ENCODE assay signal across 24 cellular contexts in the genomic region with DNA sequence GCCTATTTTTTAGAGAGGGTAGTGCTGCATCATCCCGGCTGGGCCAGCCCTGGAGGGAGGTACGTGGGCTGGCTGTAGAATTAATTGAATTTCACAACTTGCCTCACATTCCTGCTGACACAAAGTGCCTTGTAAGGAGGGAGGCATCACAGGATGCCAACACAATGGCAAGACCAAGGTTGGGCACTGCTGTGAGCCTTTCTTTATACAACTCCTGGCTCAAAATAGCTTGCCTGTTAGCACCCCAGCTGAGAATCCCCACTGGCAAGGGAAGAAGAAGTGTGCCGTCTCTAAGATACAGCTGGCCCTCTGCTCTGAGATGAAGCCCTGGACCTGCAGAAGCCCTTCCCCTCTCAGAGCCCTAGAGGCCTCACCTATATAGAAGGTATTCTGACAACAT.
DNase-seq lines count a peak whose midpoint lies in the region; ATAC-seq and TF ChIP-seq lines count a peak whose summit lies in the region.
"Had no signal": no experiment of that assay in that cellular context is flagged by ENCODE, and none has a peak within 500 bp of the region (broad histone marks: within the 10 kb centered on the region; RNA-seq: fewer than 3 reads in every experiment).

No MANE protein-coding gene starts in this region.

- H3K9me3 ChIP-seq in HUES48 (ENCODE audit: control insufficient read depth, insufficient read depth, low read length) (no peaks in the 10 kb centered on the region), iPS DF 6.9 (ENCODE audit: control insufficient read depth, insufficient read depth, low read length) (no peaks in the 10 kb centered on the region), heart left ventricle (peaks cover 0 to 4% (median 0%) of the 10 kb centered on the region in 12 donors)
- H3K9me3 ChIP-seq: gastroesophageal sphincter, lower lobe of right lung, prostate gland, testis, uterus had no signal

- H3K27me3 ChIP-seq in HUES48 (ENCODE audit: control insufficient read depth, insufficient read depth, low read length) = peaks cover 47% of the 10 kb centered on the region
- peaks cover 5% of the 10 kb centered on the region; the same call in 1 of the 2 replicates for H3K27me3 ChIP-seq in iPS DF 6.9 (ENCODE audit: control insufficient read depth, insufficient read depth, low read length)
- no peaks in the 10 kb centered on the region for H3K27me3 ChIP-seq in heart left ventricle
- H3K27me3 ChIP-seq: gastroesophageal sphincter, testis, uterus had no signal

- WGBS in iPS DF 6.9 (ENCODE audit: insufficient coverage, insufficient read length) = no CpG with 5 or more reads among the region's 3 CpGs
- WGBS in heart left ventricle, 4 donors = 29 to 52% (median 40%) methylated on average over 3 of the region's 3 CpGs

- ATAC-seq in GM18519 (IDR thresholded peaks at IDR 0.05; ENCODE audit: low FRiP score, unreplicated experiment) (no peak), heart left ventricle (no peak)
- ATAC-seq: activated CD4-positive, alpha-beta T cell treated with anti-CD3 and anti-CD28 coated beads for 36 hours; activated CD8-positive, alpha-beta T cell treated with anti-CD3 and anti-CD28 coated beads, Interleukin-2, amount 10 ng/mL, durations not matched to agents 7 days and 5 days; gastroesophageal sphincter; lower lobe of right lung had no signal

- intact Hi-C loops in heart left ventricle (cut with DNase I) = no loop called here

- H3K36me3 ChIP-seq in HUES48 (ENCODE audit: control insufficient read depth, insufficient read depth, low read length) (no peaks in the 10 kb centered on the region), iPS DF 6.9 (ENCODE audit: control insufficient read depth, insufficient read depth, low read length) (no peaks in the 10 kb centered on the region), heart left ventricle (no peaks in the 10 kb centered on the region)
- H3K36me3 ChIP-seq: gastroesophageal sphincter, lower lobe of right lung, prostate gland, uterus had no signal

- H3K27ac ChIP-seq in HUES48 (ENCODE audit: low read depth, low read length) = peak overlapping the region; percentile 8
- H3K27ac ChIP-seq in iPS DF 6.9 (ENCODE audit: low read length) = no peak overlapping the region
- no peak overlapping the region for H3K27ac ChIP-seq in heart left ventricle
- H3K27ac ChIP-seq: gastroesophageal sphincter, lower lobe of right lung, prostate gland, testis, uterus had no signal

- TF ChIP-seq CTCF in heart left ventricle (IDR thresholded peaks at IDR 0.05) = no peak

- H3K4me1 ChIP-seq in HUES48 (ENCODE audit: control insufficient read depth, insufficient read depth, low read length) = peaks cover 20% of the 10 kb centered on the region
- H3K4me1 ChIP-seq in iPS DF 6.9 (ENCODE audit: control insufficient read depth, insufficient read depth, low read length) = no peaks in the 10 kb centered on the region
- no peaks in the 10 kb centered on the region for H3K4me1 ChIP-seq in heart left ventricle
- H3K4me1 ChIP-seq: gastroesophageal sphincter, lower lobe of right lung, prostate gland, testis, uterus had no signal

- DNase-seq in SK-N-DZ (ENCODE audit: low spot score) (peak; percentile 9), iPS DF 6.9 (ENCODE audit: low read depth, low spot score) (peak; percentile 47), pons (ENCODE audit: low spot score) (peak; percentile 23), GM19238 (ENCODE audit: insufficient read length, low spot score) (no peak), heart left ventricle (no peak)
- DNase-seq: activated CD4-positive, alpha-beta T cell treated with anti-CD3 and anti-CD28 coated beads for 36 hours; activated CD8-positive, alpha-beta T cell treated with anti-CD3 and anti-CD28 coated beads, Interleukin-2, amount 10 ng/mL, durations not matched to agents 7 days and 5 days; activated naive CD8-positive, alpha-beta T cell treated with anti-CD3 and anti-CD28 coated beads for 36 hours; caudate nucleus; DND-41; IMR-90; lower lobe of right lung; NCI-H1092; NCI-H2029 treated with DMSO at 0.1 percent for 48 hours; NCI-H345; OCI-M1; stimulated activated CD4-positive, alpha-beta T cell treated with anti-CD3 and anti-CD28 coated beads, Interleukin-4, amount 100 ng/mL, for 4 hours; stimulated activated naive CD4-positive, alpha-beta T cell treated with Interleukin-2 at 50 U/mL for 16 hours; testis; uterus had no signal

- TF ChIP-seq POLR2A in heart left ventricle (IDR thresholded peaks at IDR 0.05) = no peak

- H3K4me3 ChIP-seq in HUES48 (ENCODE audit: low read depth, low read length) = no peak overlapping the region
- H3K4me3 ChIP-seq in iPS DF 6.9 (ENCODE audit: low read length) = no peak overlapping the region
- H3K4me3 ChIP-seq in heart left ventricle = no peak overlapping the region
- H3K4me3 ChIP-seq: gastroesophageal sphincter, lower lobe of right lung, prostate gland, testis, uterus had no signal

- H3K9ac ChIP-seq in HUES48 (ENCODE audit: low read depth, low read length) = no peak overlapping the region

Comparison
In these comparisons a context has a peak if more than half of its experiments do, and no peak if none do; other contexts are left out.
1. DNase-seq: peak in SK-N-DZ (single experiment), iPS DF 6.9 (single experiment) and pons (single experiment); none in GM19238 (single experiment) and heart left ventricle (0 of 5).